7 cellular contexts compared by ENCODE assay signal in the genomic region with DNA sequence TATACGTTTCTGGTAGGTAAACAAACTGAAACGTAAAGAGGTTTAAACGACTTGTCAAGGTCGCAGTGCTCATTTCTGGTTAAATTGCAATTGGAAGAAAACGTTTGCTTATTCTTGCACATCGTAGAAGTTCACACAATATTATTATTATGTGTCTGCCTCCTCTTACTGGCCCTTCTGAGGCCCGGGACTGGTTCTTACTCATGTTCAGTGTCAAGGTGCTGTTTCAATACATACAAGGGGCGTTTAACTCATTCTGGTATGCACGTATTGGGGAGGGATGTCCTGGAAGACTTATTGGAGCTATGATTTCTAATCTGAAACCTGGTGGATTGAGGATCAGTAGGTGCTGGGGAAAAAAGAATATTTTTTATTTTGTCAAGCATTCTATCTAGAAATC. TPM values are rescaled to one million over a fixed set of nuclear protein-coding genes. Genes with fewer than 3 reads are reported as not detected.
A peak's percentile ranks its signal among the peaks of the same experiment; 100 is the strongest.
DNase-seq lines count a peak whose midpoint lies in the region; ATAC-seq and TF ChIP-seq lines count a peak whose summit lies in the region.

No MANE protein-coding gene starts in this region.

- peaks cover 0 to 12% (median 9%) of the 10 kb centered on the region in 4 donors for H3K36me3 ChIP-seq in liver (ENCODE audit: control insufficient read depth in 4 of 4, insufficient read depth in 3 of 4, low read depth in 1 of 4, low read length in 3 of 4)
- H3K36me3 ChIP-seq in uterus: no peaks in the 10 kb centered on the region

- DNase-seq in astrocyte of the hippocampus (ENCODE audit: low read depth, low spot score) (peak; percentile 11), uterus (no peak), NCI-H2227 treated with DMSO at 0.1 percent for 48 hours (lab: John Stamatoyannopoulos, UW) (no peak), NCI-H2029 (lab: John Stamatoyannopoulos, UW) (no peak)

- no peak for TF ChIP-seq RAD21 in liver (IDR thresholded peaks at IDR 0.05)

- peak overlapping the region; percentile 48 to 83 for H3K9ac ChIP-seq in liver (ENCODE audit: low read depth in 1 of 2, low read length in 2 of 2)

- H3K4me1 ChIP-seq in liver (ENCODE audit: control insufficient read depth in 4 of 4, insufficient read depth in 4 of 4, low read length in 3 of 4) (peaks cover 3 to 14% (median 9%) of the 10 kb centered on the region in 4 donors), uterus (no peaks in the 10 kb centered on the region)

- intact Hi-C loops in uterus (cut with DNase I; ENCODE audit: low total_unique reads): no loop called here

- 5% methylated on average over 9 of the region's 9 CpGs for WGBS in liver

- H3K4me3 ChIP-seq in liver (ENCODE audit: low read depth in 1 of 3, low read length in 3 of 3) (peak overlapping the region; percentile 90 to 97 (median 94)), uterus (peak overlapping the region; percentile 73 to 77)

- H3K27ac ChIP-seq in liver (ENCODE audit: low read depth in 1 of 2, low read length in 2 of 2): no peak overlapping the region
- peak overlapping the region; percentile 79 to 80 for H3K27ac ChIP-seq in uterus

- H3K9me3 ChIP-seq in liver (ENCODE audit: control insufficient read depth in 4 of 4, low read length in 3 of 4): peaks cover 0 to 13% (median 1%) of the 10 kb centered on the region in 4 donors
- H3K9me3 ChIP-seq in uterus: no peaks in the 10 kb centered on the region

- no peak for TF ChIP-seq POLR2A in uterus (IDR thresholded peaks at IDR 0.05)

- ATAC-seq in GM18868 (IDR thresholded peaks at IDR 0.05; ENCODE audit: unreplicated experiment) (peak; percentile 14), HG03432 (IDR thresholded peaks at IDR 0.05; ENCODE audit: unreplicated experiment) (peak; percentile 17)

- H3K27me3 ChIP-seq in liver (ENCODE audit: control insufficient read depth in 4 of 4, insufficient read depth in 4 of 4, low read length in 3 of 4) (no peaks in the 10 kb centered on the region), uterus (peaks cover 4 to 5% of the 10 kb centered on the region in 2 donors)

- TF ChIP-seq CTCF in liver (IDR thresholded peaks at IDR 0.05; ENCODE audit: low read depth, low read length, missing input control): no peak
- TF ChIP-seq CTCF in uterus (IDR thresholded peaks at IDR 0.05): no peak

TF ChIP-seq in liver, 16 proteins besides CTCF, POLR2A, EP300 and RAD21:
- TF ChIP-seq HNF4A (conservative IDR thresholded peaks at IDR 0.05) (no peak), EGR1 (IDR thresholded peaks at IDR 0.05; ENCODE audit: low read depth in 2 of 2) (no peak), SP1 (IDR thresholded peaks at IDR 0.05) (no peak), REST (IDR thresholded peaks at IDR 0.05) (no peak), ZBTB33 (IDR thresholded peaks at IDR 0.05) (no peak), JUND (IDR thresholded peaks at IDR 0.05) (no peak), FOXA1 (IDR thresholded peaks at IDR 0.05) (no peak), YY1 (IDR thresholded peaks at IDR 0.05) (no peak), TAF1 (conservative IDR thresholded peaks at IDR 0.05) (no peak), GABPA (IDR thresholded peaks at IDR 0.05 in 1 of 2, conservative IDR thresholded peaks at IDR 0.05 in 1 of 2) (no peak), FOXA2 (IDR thresholded peaks at IDR 0.05) (no peak), RXRA (IDR thresholded peaks at IDR 0.05) (no peak)
- TF ChIP-seq, protein P1, sequence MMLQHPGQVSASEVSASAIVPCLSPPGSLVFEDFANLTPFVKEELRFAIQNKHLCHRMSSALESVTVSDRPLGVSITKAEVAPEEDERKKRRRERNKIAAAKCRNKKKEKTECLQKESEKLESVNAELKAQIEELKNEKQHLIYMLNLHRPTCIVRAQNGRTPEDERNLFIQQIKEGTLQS (IDR thresholded peaks at IDR 0.05): no peak
- TF ChIP-seq, protein P2, sequence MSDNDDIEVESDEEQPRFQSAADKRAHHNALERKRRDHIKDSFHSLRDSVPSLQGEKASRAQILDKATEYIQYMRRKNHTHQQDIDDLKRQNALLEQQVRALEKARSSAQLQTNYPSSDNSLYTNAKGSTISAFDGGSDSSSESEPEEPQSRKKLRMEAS (IDR thresholded peaks at IDR 0.05): no peak

RNA-seq across cellular contexts. Expression of gene RPF1, which starts 0.9 kb away (rescaled TPM):
- 10 to 100 TPM; 13.5 to 16.8 TPM for total RNA-seq in liver
- polyA plus RNA-seq in liver: 10 to 100 TPM; 14.7 to 15.0 TPM
- total RNA-seq in uterus: 10 to 100 TPM; 27.8 to 72.9 (median 46.7) TPM

RNA-seq across cellular contexts. Expression of gene SPATA1, which starts 26.2 kb away (rescaled TPM):
- total RNA-seq in liver (under 1 TPM; 0.33 to 0.75 TPM), uterus (1 to 10 TPM in 1 of 4 donors, under 1 TPM in 2, not detected in 1; 0.26 to 3.5 (median 0.91) TPM)
- 1 to 10 TPM in 1 of 2 donors, under 1 TPM in 1; 0.06 to 2.2 TPM for polyA plus RNA-seq in liver

RNA-seq across cellular contexts. Expression of gene GNG5, which starts 26.4 kb away (rescaled TPM):
- total RNA-seq in liver: 10 to 100 TPM; 11.4 to 28.8 TPM
- polyA plus RNA-seq in liver: 100 to 1,000 TPM in 1 of 2 donors, 10 to 100 TPM in 1; 77.8 to 229 TPM
- total RNA-seq in uterus: 10 to 100 TPM in 3 of 4 donors, 1 to 10 TPM in 1; 6.7 to 62.3 (median 29.1) TPM

Comparison
In these comparisons a context has a peak if more than half of its experiments do, and no peak if none do; other contexts are left out.
1. H3K27ac ChIP-seq: peak in uterus (2 of 2); none in liver (0 of 2).